14 cellular contexts compared by ENCODE assay signal in genomic region chr12:56163533-56164344, GRCh38. TPM values are rescaled to one million over a fixed set of nuclear protein-coding genes. Genes with fewer than 3 reads are reported as not detected.
A peak's percentile ranks its signal among the peaks of the same experiment; 100 is the strongest.
DNase-seq lines count a peak whose midpoint lies in the region; ATAC-seq, FAIRE-seq and TF ChIP-seq lines count a peak whose summit lies in the region.
"Had no signal": no experiment of that assay in that cellular context is flagged by ENCODE, and none has a peak within 500 bp of the region (broad histone marks: within the 10 kb centered on the region; RNA-seq: fewer than 3 reads in every experiment).

No MANE protein-coding gene starts in this region.

- no peak overlapping the region for H3K4me2 ChIP-seq in GM12878 (ENCODE audit: control insufficient read depth, insufficient read depth)

- peaks cover 30% of the 10 kb centered on the region for H3K4me1 ChIP-seq in CD4-positive, alpha-beta memory T cell (ENCODE audit: insufficient read depth, low read length)
- peaks cover 14% of the 10 kb centered on the region for H3K4me1 ChIP-seq in GM12878 (ENCODE audit: control insufficient read depth, insufficient read depth, low read length)

- H3K9ac ChIP-seq in GM12878 (ENCODE audit: control insufficient read depth, insufficient read depth, low read length), result no peak overlapping the region

- TF ChIP-seq CTCF in GM12878 (IDR thresholded peaks at IDR 0.05 in 2 of 3, conservative IDR thresholded peaks at IDR 0.05 in 1 of 3; ENCODE audit: control insufficient read depth in 2 of 3, extremely low read depth in 1 of 3, insufficient read depth in 1 of 3, low read depth in 3 of 3, low read length in 3 of 3) (no peak), neural crest cell (conservative IDR thresholded peaks at IDR 0.05) (no peak), D721Med (IDR thresholded peaks at IDR 0.05; ENCODE audit: insufficient read depth, missing control alignments) (no peak)

- SMC1A ChIA-PET in GM12878 (lab: Charles Lee; ENCODE audit: uncharacterized antibody, unreplicated experiment), result interaction anchor here (1.1 to 1.3 kb wide), 2 partner anchors 9 to 11 kb away, joined by 3 to 5 read pairs; no protein-coding TSS in a partner anchor

- H3K4me3 ChIP-seq in CD4-positive, alpha-beta memory T cell (ENCODE audit: low read length in 2 of 2), result no peak overlapping the region
- H3K4me3 ChIP-seq in GM12878, result no peak overlapping the region
- H3K4me3 ChIP-seq: thyroid gland had no signal

- intact Hi-C loops in CD4-positive, alpha-beta memory T cell (cut with micrococcal nuclease), result no loop called here
- intact Hi-C loops in GM12878 (cut with micrococcal nuclease; ENCODE audit: unreplicated experiment), result no loop called here

- no TSS peak for BruUV-seq in GM12878 (replicated peaks; lab: Mats Ljungman, UMichigan)

- H4K20me1 ChIP-seq in GM12878 (ENCODE audit: control insufficient read depth, insufficient read depth), result no peaks in the 10 kb centered on the region

- TF ChIP-seq POLR2A in GM12878 (IDR thresholded peaks at IDR 0.05; ENCODE audit: low read depth, low read length), result peak; percentile 64

- no peak for DNase-seq in CD4-positive, alpha-beta memory T cell
- DNase-seq in HK-2 (ENCODE audit: unreplicated experiment) (peak; percentile 35), GM12878 (ENCODE audit: low read depth, low spot score) (no peak), neural crest cell (ENCODE audit: low read depth, low spot score) (no peak), D721Med (ENCODE audit: insufficient read length, low spot score) (no peak), A172 (ENCODE audit: low spot score) (no peak)
- DNase-seq: DMS53, left colon, NCI-H187, T-helper 9 cell had no signal

- in situ Hi-C loops in GM12878 (cut with MboI), result no loop called here

- H3K36me3 Mint-ChIP-seq in CD4-positive, alpha-beta memory T cell, result peaks cover 48 to 78% of the 10 kb centered on the region in 2 donors
- peaks cover 38% of the 10 kb centered on the region for H3K36me3 Mint-ChIP-seq in neural crest cell (ENCODE audit: low read depth)

- no peak for TF ChIP-seq EP300 in GM12878 (IDR thresholded peaks at IDR 0.05; ENCODE audit: borderline replicate concordance in 1 of 2, control insufficient read depth in 1 of 2, low read depth in 2 of 2, low read length in 2 of 2)

- peak overlapping the region in 2 of 8 donors; percentile 15 to 36 for H3K4me3 Mint-ChIP-seq in CD4-positive, alpha-beta memory T cell
- H3K4me3 Mint-ChIP-seq in neural crest cell, result peak overlapping the region; percentile 95

- CTCF ChIA-PET in CD4-positive, alpha-beta memory T cell (lab: Charles Lee; ENCODE audit: partially characterized antibody), result interaction anchor here (1.0 to 2.3 kb wide), 6 partner anchors 19 to 46 kb away, joined by 3 to 8 read pairs (median 5); partner anchors contain the start of gene ZC3H10
- CTCF ChIA-PET in GM12878 (lab: Yijun Ruan, JAX), result interaction anchor here (1.1 to 2.2 kb wide), 3 partner anchors 25 to 168 kb away, joined by 4 to 7 read pairs (median 4); partner anchors contain the start of gene SMARCC2

- WGBS in GM12878 (ENCODE audit: insufficient coverage, insufficient replicate concordance, low lambda C conversion rate, missing lambda C conversion rate), result 93% methylated on average over 11 of the region's 11 CpGs

- FAIRE-seq in GM12878 (lab: Jason Lieb, UNC), result no peak
- no peak for FAIRE-seq in D721Med (lab: Jason Lieb, UNC)
- FAIRE-seq: frontal cortex had no signal

- peak overlapping the region; percentile 9 to 96 (median 53) for H3K27ac Mint-ChIP-seq in CD4-positive, alpha-beta memory T cell
- H3K27ac Mint-ChIP-seq in neural crest cell (ENCODE audit: unreplicated experiment), result no peak overlapping the region

- H3K9me3 Mint-ChIP-seq in CD4-positive, alpha-beta memory T cell, result no peaks in the 10 kb centered on the region
- no peaks in the 10 kb centered on the region for H3K9me3 Mint-ChIP-seq in neural crest cell

- no peak overlapping the region for H3K27ac ChIP-seq in CD4-positive, alpha-beta memory T cell (ENCODE audit: low read depth, low read length)
- no peak overlapping the region for H3K27ac ChIP-seq in GM12878 (ENCODE audit: control insufficient read depth, insufficient read depth)
- H3K27ac ChIP-seq: thyroid gland had no signal

- no peak for TF ChIP-seq RAD21 in GM12878 (IDR thresholded peaks at IDR 0.05; ENCODE audit: insufficient read depth, low read depth, low read length)

- peaks cover 22 to 46% (median 31%) of the 10 kb centered on the region in 4 donors for H3K4me1 Mint-ChIP-seq in CD4-positive, alpha-beta memory T cell
- H3K4me1 Mint-ChIP-seq in neural crest cell, result peaks cover 40% of the 10 kb centered on the region

- H2AFZ ChIP-seq in GM12878 (ENCODE audit: control insufficient read depth, low read depth, low read length), result no peak overlapping the region

- no peaks in the 10 kb centered on the region for H3K27me3 ChIP-seq in CD4-positive, alpha-beta memory T cell (ENCODE audit: insufficient read depth, low read length)
- no peaks in the 10 kb centered on the region for H3K27me3 ChIP-seq in GM12878 (replicated peaks in 1 of 2; ENCODE audit: control insufficient read depth in 2 of 2, insufficient read depth in 2 of 2, low read length in 1 of 2)
- H3K27me3 ChIP-seq: thyroid gland had no signal

- H3K27me3 Mint-ChIP-seq in CD4-positive, alpha-beta memory T cell, result no peaks in the 10 kb centered on the region
- H3K27me3 Mint-ChIP-seq in neural crest cell (ENCODE audit: low read depth), result peaks cover 15% of the 10 kb centered on the region

- ATAC-seq in GM12878 (no peak), GM21619 (IDR thresholded peaks at IDR 0.05; ENCODE audit: unreplicated experiment) (no peak), GM19467 (IDR thresholded peaks at IDR 0.05; ENCODE audit: unreplicated experiment) (no peak)

- H3K36me3 ChIP-seq in CD4-positive, alpha-beta memory T cell (ENCODE audit: insufficient read depth, low read length), result peaks cover 65% of the 10 kb centered on the region
- H3K36me3 ChIP-seq in GM12878 (ENCODE audit: control insufficient read depth in 2 of 2, insufficient read depth in 2 of 2, low read length in 1 of 2), result peaks cover 25 to 40% of the 10 kb centered on the region in 2 experiments

- peaks cover 27% of the 10 kb centered on the region for H3K79me2 ChIP-seq in GM12878 (ENCODE audit: control insufficient read depth, insufficient read depth, low read length)

- RAD21 ChIA-PET in GM12878 (lab: Charles Lee; ENCODE audit: unreplicated experiment), result interaction anchor here (1.2 to 2.0 kb wide), 2 partner anchors 25 to 36 kb away, joined by 3 to 11 read pairs; partner anchors contain the start of genes ESYT1 and SMARCC2

- H3K9me3 ChIP-seq in CD4-positive, alpha-beta memory T cell (ENCODE audit: control insufficient read depth in 1 of 2, low read length in 2 of 2), result no peaks in the 10 kb centered on the region
- no peaks in the 10 kb centered on the region for H3K9me3 ChIP-seq in GM12878 (replicated peaks; ENCODE audit: control insufficient read depth, insufficient read depth, low read length)
- H3K9me3 ChIP-seq: thyroid gland had no signal

- POLR2A ChIA-PET in CD4-positive, alpha-beta memory T cell (lab: Charles Lee; ENCODE audit: partially characterized antibody), result interaction anchor here (1.0 to 10.8 kb wide), 14 partner anchors 8 to 304 kb away, joined by 3 to 236 read pairs (median 8); partner anchors contain the start of genes ESYT1, PA2G4, RPL41 and SMARCC2
- POLR2A ChIA-PET in GM12878 (lab: Charles Lee), result interaction anchor here (0.6 to 1.7 kb wide), 6 partner anchors 12 to 298 kb away, joined by 3 to 6 read pairs (median 4); partner anchors contain the start of gene ESYT1

RNA-seq across cellular contexts. Expression of gene MYL6, which starts 5.6 kb away (rescaled TPM):
- 100 to 1,000 TPM; 567 to 589 TPM for total RNA-seq in CD4-positive, alpha-beta memory T cell
- polyA plus RNA-seq in CD4-positive, alpha-beta memory T cell, result 1,000 to 10,000 TPM; 2,141 to 3,317 TPM
- total RNA-seq in GM12878 (2013; cell fraction: nucleolus; rRNA removed), result 108 and 118 TPM in 2 replicates
- total RNA-seq in GM12878 (2014; rRNA removed), result 1,128 and 1,250 TPM in 2 replicates
- 1,571 and 1,613 TPM in 2 replicates for total RNA-seq in GM12878 (2014; rRNA removed; fragmentation: Illumina TruSeq; extraction: Trizol)
- 1,000 and 1,003 TPM in 2 replicates for total RNA-seq in GM12878 (2021)
- polyA plus RNA-seq in GM12878 (2011; ENCODE audit: low read depth), result 1,713 TPM
- polyA plus RNA-seq in GM12878 (2011; rRNA removed), result 2,085 and 2,088 TPM in 2 replicates
- polyA plus RNA-seq in GM12878 (2011; cell fraction: cytosol; rRNA removed), result 1,611 and 1,625 TPM in 2 replicates
- polyA plus RNA-seq in GM12878 (2011; cell fraction: nucleus; rRNA removed), result 932 and 1,124 TPM in 2 replicates
- 940 and 1,094 TPM in 2 replicates for polyA plus RNA-seq in GM12878 (2012)
- 1,228 and 1,402 TPM in 2 replicates for polyA plus RNA-seq in GM12878 (2014; fragmentation: Illumina TruSeq; extraction: Trizol)
- 1,000 to 10,000 TPM; 3,206 to 4,116 TPM for polyA plus RNA-seq in GM12878 (2014; fragmentation: Nextera tagmentation; extraction: Ambion mirVana)
- polyA plus RNA-seq in GM12878 (2014; rRNA removed), result 1,169 and 1,187 TPM in 2 replicates
- polyA plus RNA-seq in GM12878 (2016; fragmentation: Nextera tagmentation; extraction: Ambion mirVana), result 1,000 to 10,000 TPM; 2,172 to 2,412 TPM
- polyA minus RNA-seq in GM12878 (2011; rRNA and poly(A)+ RNA removed), result 355 and 360 TPM in 2 replicates
- 115 and 135 TPM in 2 replicates for polyA minus RNA-seq in GM12878 (2011; cell fraction: cytosol; rRNA and poly(A)+ RNA removed)
- polyA minus RNA-seq in GM12878 (2011; cell fraction: nucleus; rRNA and poly(A)+ RNA removed), result 233 and 287 TPM in 2 replicates
- 924 TPM in 2 replicates for total RNA-seq in neural crest cell
- total RNA-seq in A172 (2014; rRNA removed; shearing (Covaris generic)), result 2,063 and 2,222 TPM in 2 replicates

RNA-seq across cellular contexts. Expression of gene MYL6B, which starts 11.4 kb away (rescaled TPM):
- 1 to 10 TPM; 2.6 to 3.4 TPM for total RNA-seq in CD4-positive, alpha-beta memory T cell
- 1 to 10 TPM; 1.8 to 4.8 TPM for polyA plus RNA-seq in CD4-positive, alpha-beta memory T cell
- 27.5 and 28.3 TPM in 2 replicates for total RNA-seq in GM12878 (2013; cell fraction: nucleolus; rRNA removed)
- 79.1 and 83.8 TPM in 2 replicates for total RNA-seq in GM12878 (2014; rRNA removed)
- total RNA-seq in GM12878 (2014; rRNA removed; fragmentation: Illumina TruSeq; extraction: Trizol), result 100 and 119 TPM in 2 replicates
- total RNA-seq in GM12878 (2021), result 110 and 117 TPM in 2 replicates
- polyA plus RNA-seq in GM12878 (2011; ENCODE audit: low read depth), result 38.7 TPM
- polyA plus RNA-seq in GM12878 (2011; rRNA removed), result 62.6 and 88.4 TPM in 2 replicates
- polyA plus RNA-seq in GM12878 (2011; cell fraction: cytosol; rRNA removed), result 89.5 and 115 TPM in 2 replicates
- polyA plus RNA-seq in GM12878 (2011; cell fraction: nucleus; rRNA removed), result 58.6 and 60.8 TPM in 2 replicates
- 86.7 and 121 TPM in 2 replicates for polyA plus RNA-seq in GM12878 (2012)
- 24.0 and 75.5 TPM in 2 replicates for polyA plus RNA-seq in GM12878 (2014; fragmentation: Illumina TruSeq; extraction: Trizol)
- 100 to 1,000 TPM; 117 to 153 TPM for polyA plus RNA-seq in GM12878 (2014; fragmentation: Nextera tagmentation; extraction: Ambion mirVana)
- polyA plus RNA-seq in GM12878 (2014; rRNA removed), result 108 and 118 TPM in 2 replicates
- polyA plus RNA-seq in GM12878 (2016; fragmentation: Nextera tagmentation; extraction: Ambion mirVana), result 100 to 1,000 TPM; 109 to 131 TPM
- 37.7 and 41.9 TPM in 2 replicates for polyA minus RNA-seq in GM12878 (2011; rRNA and poly(A)+ RNA removed)
- 12.2 and 14.5 TPM in 2 replicates for polyA minus RNA-seq in GM12878 (2011; cell fraction: cytosol; rRNA and poly(A)+ RNA removed)
- polyA minus RNA-seq in GM12878 (2011; cell fraction: nucleus; rRNA and poly(A)+ RNA removed), result 10.8 and 14.4 TPM in 2 replicates
- 178 and 189 TPM in 2 replicates for total RNA-seq in neural crest cell
- 76.0 and 139 TPM in 2 replicates for total RNA-seq in A172 (2014; rRNA removed; shearing (Covaris generic))

RNA-seq across cellular contexts. Expression of gene SMARCC2, which starts 25.5 kb away (rescaled TPM):
- total RNA-seq in CD4-positive, alpha-beta memory T cell, result 100 to 1,000 TPM; 192 to 199 TPM
- polyA plus RNA-seq in CD4-positive, alpha-beta memory T cell, result 10 to 100 TPM; 27.0 to 90.9 TPM
- total RNA-seq in GM12878 (2013; cell fraction: nucleolus; rRNA removed), result 135 and 138 TPM in 2 replicates
- total RNA-seq in GM12878 (2014; rRNA removed) (24.9 and 25.2 TPM in 2 replicates), GM12878 (2014; rRNA removed; fragmentation: Illumina TruSeq; extraction: Trizol) (26.6 and 31.8 TPM in 2 replicates), GM12878 (2021) (67.1 and 68.6 TPM in 2 replicates), neural crest cell (164 and 172 TPM in 2 replicates)
- polyA plus RNA-seq in GM12878 (2011; ENCODE audit: low read depth), result 22.4 TPM
- polyA plus RNA-seq in GM12878 (2011; rRNA removed) (50.2 and 52.9 TPM in 2 replicates), GM12878 (2014; fragmentation: Illumina TruSeq; extraction: Trizol) (59.6 and 61.1 TPM in 2 replicates), GM12878 (2014; fragmentation: Nextera tagmentation; extraction: Ambion mirVana) (10 to 100 TPM; 13.6 to 27.8 TPM), GM12878 (2014; rRNA removed) (31.7 and 38.3 TPM in 2 replicates), GM12878 (2016; fragmentation: Nextera tagmentation; extraction: Ambion mirVana) (10 to 100 TPM; 60.8 to 71.2 TPM)
- polyA plus RNA-seq in GM12878 (2011; cell fraction: cytosol; rRNA removed), result 29.4 and 31.0 TPM in 2 replicates
- polyA plus RNA-seq in GM12878 (2011; cell fraction: nucleus; rRNA removed), result 128 and 170 TPM in 2 replicates
- 37.4 and 47.8 TPM in 2 replicates for polyA plus RNA-seq in GM12878 (2012)
- 74.8 and 88.5 TPM in 2 replicates for polyA minus RNA-seq in GM12878 (2011; rRNA and poly(A)+ RNA removed)
- 34.7 and 45.2 TPM in 2 replicates for polyA minus RNA-seq in GM12878 (2011; cell fraction: cytosol; rRNA and poly(A)+ RNA removed)
- polyA minus RNA-seq in GM12878 (2011; cell fraction: nucleus; rRNA and poly(A)+ RNA removed), result 76.6 and 115 TPM in 2 replicates
- total RNA-seq in A172 (2014; rRNA removed; shearing (Covaris generic)), result 27.4 and 27.9 TPM in 2 replicates

RNA-seq across cellular contexts. Expression of gene ESYT1, which starts 35.7 kb away (rescaled TPM):
- 100 to 1,000 TPM; 249 to 258 TPM for total RNA-seq in CD4-positive, alpha-beta memory T cell
- 100 to 1,000 TPM; 395 to 690 TPM for polyA plus RNA-seq in CD4-positive, alpha-beta memory T cell
- 75.5 and 88.1 TPM in 2 replicates for total RNA-seq in GM12878 (2013; cell fraction: nucleolus; rRNA removed)
- total RNA-seq in GM12878 (2014; rRNA removed) (86.6 and 105 TPM in 2 replicates), GM12878 (2014; rRNA removed; fragmentation: Illumina TruSeq; extraction: Trizol) (47.5 and 49.9 TPM in 2 replicates), GM12878 (2021) (84.1 and 92.9 TPM in 2 replicates), neural crest cell (118 and 121 TPM in 2 replicates)
- 45.0 TPM for polyA plus RNA-seq in GM12878 (2011; ENCODE audit: low read depth)
- polyA plus RNA-seq in GM12878 (2011; rRNA removed) (35.8 and 84.4 TPM in 2 replicates), GM12878 (2014; fragmentation: Illumina TruSeq; extraction: Trizol) (61.3 and 120 TPM in 2 replicates), GM12878 (2014; fragmentation: Nextera tagmentation; extraction: Ambion mirVana) (10 to 100 TPM; 55.6 to 57.9 TPM), GM12878 (2014; rRNA removed) (58.2 and 70.6 TPM in 2 replicates), GM12878 (2016; fragmentation: Nextera tagmentation; extraction: Ambion mirVana) (10 to 100 TPM; 89.7 to 96.6 TPM)
- polyA plus RNA-seq in GM12878 (2011; cell fraction: cytosol; rRNA removed), result 74.3 and 108 TPM in 2 replicates
- polyA plus RNA-seq in GM12878 (2011; cell fraction: nucleus; rRNA removed), result 130 and 135 TPM in 2 replicates
- 45.5 and 54.9 TPM in 2 replicates for polyA plus RNA-seq in GM12878 (2012)
- 94.9 and 103 TPM in 2 replicates for polyA minus RNA-seq in GM12878 (2011; rRNA and poly(A)+ RNA removed)
- 52.5 and 60.8 TPM in 2 replicates for polyA minus RNA-seq in GM12878 (2011; cell fraction: cytosol; rRNA and poly(A)+ RNA removed)
- 45.0 and 55.4 TPM in 2 replicates for polyA minus RNA-seq in GM12878 (2011; cell fraction: nucleus; rRNA and poly(A)+ RNA removed)
- 119 and 164 TPM in 2 replicates for total RNA-seq in A172 (2014; rRNA removed; shearing (Covaris generic))

RNA-seq across cellular contexts. Expression of gene ZC3H10, which starts 45.7 kb away (rescaled TPM):
- total RNA-seq in CD4-positive, alpha-beta memory T cell, result 10 to 100 TPM; 16.3 to 19.6 TPM
- 1 to 10 TPM in 1 of 2 donors, under 1 TPM in 1; 0.27 to 3.9 TPM for polyA plus RNA-seq in CD4-positive, alpha-beta memory T cell
- 17.6 and 18.6 TPM in 2 replicates for total RNA-seq in GM12878 (2013; cell fraction: nucleolus; rRNA removed)
- total RNA-seq in GM12878 (2014; rRNA removed) (4.2 and 4.4 TPM in 2 replicates), GM12878 (2014; rRNA removed; fragmentation: Illumina TruSeq; extraction: Trizol) (4.3 TPM in 2 replicates), GM12878 (2021) (6.4 and 7.0 TPM in 2 replicates), neural crest cell (19.1 and 19.3 TPM in 2 replicates)
- 0.56 TPM for polyA plus RNA-seq in GM12878 (2011; ENCODE audit: low read depth)
- polyA plus RNA-seq in GM12878 (2011; rRNA removed) (1.3 and 1.8 TPM in 2 replicates), GM12878 (2014; fragmentation: Illumina TruSeq; extraction: Trizol) (1.8 and 2.6 TPM in 2 replicates), GM12878 (2014; fragmentation: Nextera tagmentation; extraction: Ambion mirVana) (under 1 TPM; 0.56 to 0.75 TPM), GM12878 (2014; rRNA removed) (3.2 and 4.0 TPM in 2 replicates), GM12878 (2016; fragmentation: Nextera tagmentation; extraction: Ambion mirVana) (1 to 10 TPM; 3.3 to 4.2 TPM)
- polyA plus RNA-seq in GM12878 (2011; cell fraction: cytosol; rRNA removed), result 1.3 and 1.7 TPM in 2 replicates
- 4.7 and 5.0 TPM in 2 replicates for polyA plus RNA-seq in GM12878 (2011; cell fraction: nucleus; rRNA removed)
- polyA plus RNA-seq in GM12878 (2012), result 0.89 and 1.4 TPM in 2 replicates
- 11.3 and 12.2 TPM in 2 replicates for polyA minus RNA-seq in GM12878 (2011; rRNA and poly(A)+ RNA removed)
- polyA minus RNA-seq in GM12878 (2011; cell fraction: cytosol; rRNA and poly(A)+ RNA removed), result 2.3 and 2.7 TPM in 2 replicates
- polyA minus RNA-seq in GM12878 (2011; cell fraction: nucleus; rRNA and poly(A)+ RNA removed), result 19.3 and 28.1 TPM in 2 replicates
- total RNA-seq in A172 (2014; rRNA removed; shearing (Covaris generic)), result 1.8 and 2.9 TPM in 2 replicates

Comparison
In these comparisons a context has a peak if more than half of its experiments do, and no peak if none do; other contexts are left out.
1. RNA of gene MYL6B, which starts 11.4 kb away (total RNA-seq): 178 to 189 TPM in neural crest cell, 27.5 to 119 TPM in GM12878 and 76.0 to 139 TPM in A172; 2.6 to 3.4 TPM in CD4-positive, alpha-beta memory T cell; every median in the first group is over 4 times any median in the second.